Comparison of ENCODE assay signal across 25 cellular contexts in genomic region chr12:121217761-121218160, GRCh38. TPM values are rescaled to one million over a fixed set of nuclear protein-coding genes. Genes with fewer than 3 reads are reported as not detected.
DNase-seq lines count a peak whose midpoint lies in the region; FAIRE-seq and TF ChIP-seq lines count a peak whose summit lies in the region.
"Had no signal": no experiment of that assay in that cellular context is flagged by ENCODE, and none has a peak within 500 bp of the region (broad histone marks: within the 10 kb centered on the region; RNA-seq: fewer than 3 reads in every experiment).

No MANE protein-coding gene starts in this region.

- H3K4me1 ChIP-seq in Caco-2, result peaks cover 34% of the 10 kb centered on the region
- H3K4me1 ChIP-seq in kidney (ENCODE audit: control insufficient read depth in 1 of 2, insufficient read depth in 1 of 2, low read depth in 1 of 2, low read length in 2 of 2), result peaks cover 6 to 21% of the 10 kb centered on the region in 2 donors
- peaks cover 0 to 10% (median 5%) of the 10 kb centered on the region in 4 donors for H3K4me1 ChIP-seq in tibial artery
- no peaks in the 10 kb centered on the region for H3K4me1 ChIP-seq in prostate gland (replicated peaks)

- CTCF ChIA-PET in Caco-2 (lab: Charles Lee), result interaction anchor here (0.7 to 1.1 kb wide), 2 partner anchors 9 to 1185 kb away, joined by 3 read pairs; no protein-coding TSS in a partner anchor

- POLR2A ChIA-PET in Caco-2 (lab: Charles Lee), result interaction anchor here (0.5 to 1.0 kb wide), 4 partner anchors 9 to 69 kb away, joined by 3 to 8 read pairs (median 4); no protein-coding TSS in a partner anchor

- H3K36me3 ChIP-seq in Caco-2 (ENCODE audit: control insufficient read depth, insufficient read depth, low read length) (peaks cover 2% of the 10 kb centered on the region; the same call in 1 of the 2 replicates), kidney (ENCODE audit: control insufficient read depth in 1 of 2, insufficient read depth in 2 of 2, low read length in 2 of 2) (peaks cover 0 to 5% of the 10 kb centered on the region in 2 donors), tibial artery (peaks cover 0 to 40% (median 9%) of the 10 kb centered on the region in 3 donors), prostate gland (no peaks in the 10 kb centered on the region)
- H3K36me3 ChIP-seq: vagina had no signal

- TF ChIP-seq CTCF in Caco-2 (IDR thresholded peaks at IDR 0.05; ENCODE audit: insufficient read depth in 1 of 2, low read depth in 1 of 2, low read length in 1 of 2, severe bottlenecking in 1 of 2, unreplicated experiment in 1 of 2) (no peak), kidney (IDR thresholded peaks at IDR 0.05; ENCODE audit: borderline replicate concordance, extremely low read depth, insufficient read depth) (no peak), progenitor cell of endocrine pancreas (IDR thresholded peaks at IDR 0.05; ENCODE audit: unreplicated experiment) (no peak), tibial artery (IDR thresholded peaks at IDR 0.05) (no peak), prostate gland (IDR thresholded peaks at IDR 0.05) (no peak)

- TF ChIP-seq POLR2A in prostate gland (IDR thresholded peaks at IDR 0.05), result no peak

- H3K4me3 ChIP-seq in Caco-2 (ENCODE audit: low read depth, low read length) (no peak overlapping the region), kidney (ENCODE audit: low read length in 2 of 2) (peak overlapping the region in 1 of 2 donors; percentile 10), tibial artery (no peak overlapping the region), prostate gland (no peak overlapping the region)
- H3K4me3 ChIP-seq: PC-9, SJSA1, vagina had no signal

- H3K4me1 Mint-ChIP-seq in Caco-2 (ENCODE audit: low read depth, unreplicated experiment) (peaks cover 15% of the 10 kb centered on the region), progenitor cell of endocrine pancreas (ENCODE audit: low read depth) (peaks cover 19% of the 10 kb centered on the region)

- H3K27me3 Mint-ChIP-seq in Caco-2 (ENCODE audit: insufficient read depth, unreplicated experiment), result no peaks in the 10 kb centered on the region
- H3K27me3 Mint-ChIP-seq in progenitor cell of endocrine pancreas, result no peaks in the 10 kb centered on the region
- H3K27me3 Mint-ChIP-seq: activated CD4-positive, alpha-beta T cell treated with anti-CD3 and anti-CD28 coated beads, Interleukin-2, amount 10 ng/mL, durations not matched to agents 24 days and 14 days; T-helper 17 cell had no signal

- peak overlapping the region; percentile 74 for H3K27ac Mint-ChIP-seq in Caco-2 (ENCODE audit: unreplicated experiment)
- peak overlapping the region; percentile 84 for H3K27ac Mint-ChIP-seq in progenitor cell of endocrine pancreas
- H3K27ac Mint-ChIP-seq: activated CD4-positive, alpha-beta T cell treated with anti-CD3 and anti-CD28 coated beads, Interleukin-2, amount 10 ng/mL, durations not matched to agents 24 days and 14 days; natural killer cell; T-helper 17 cell had no signal

- H3K4me3 Mint-ChIP-seq in Caco-2 (ENCODE audit: unreplicated experiment) (no peak overlapping the region), progenitor cell of endocrine pancreas (ENCODE audit: low read depth) (no peak overlapping the region)
- H3K4me3 Mint-ChIP-seq: activated CD4-positive, alpha-beta T cell treated with anti-CD3 and anti-CD28 coated beads, Interleukin-2, amount 10 ng/mL, durations not matched to agents 24 days and 14 days; CD8-positive, alpha-beta T cell; natural killer cell had no signal

- FAIRE-seq in kidney (lab: Jason Lieb, UNC), result no peak
- FAIRE-seq: endothelial cell of umbilical vein, GM12892 had no signal

- intact Hi-C loops in Caco-2 (cut with micrococcal nuclease; ENCODE audit: unreplicated experiment), result loop anchor here (1.0 kb wide), 1 partner anchor 10 kb away; no protein-coding TSS in a partner anchor
- intact Hi-C loops in kidney (cut with DNase I), result no loop called here
- intact Hi-C loops in tibial artery (cut with DNase I; ENCODE audit: low total_unique reads), result no loop called here
- intact Hi-C loops in prostate gland (cut with DNase I), result no loop called here

- H3K9me3 ChIP-seq in Caco-2 (no peaks in the 10 kb centered on the region), kidney (ENCODE audit: control insufficient read depth in 1 of 2, low read length in 2 of 2) (no peaks in the 10 kb centered on the region), tibial artery (no peaks in the 10 kb centered on the region), prostate gland (no peaks in the 10 kb centered on the region)
- H3K9me3 ChIP-seq: SJSA1, vagina had no signal

- BruUV-seq in Caco-2 (replicated peaks; lab: Mats Ljungman, UMichigan), result no TSS peak

- WGBS in prostate gland, result 83% methylated on average over 5 of the region's 5 CpGs

- H3K9me3 Mint-ChIP-seq in Caco-2 (ENCODE audit: unreplicated experiment), result no peaks in the 10 kb centered on the region
- H3K9me3 Mint-ChIP-seq in progenitor cell of endocrine pancreas (ENCODE audit: low read depth), result no peaks in the 10 kb centered on the region
- H3K9me3 Mint-ChIP-seq: activated CD4-positive, alpha-beta T cell treated with anti-CD3 and anti-CD28 coated beads, Interleukin-2, amount 10 ng/mL, durations not matched to agents 24 days and 14 days; CD8-positive, alpha-beta T cell; natural killer cell had no signal

- DNase-seq in Caco-2 (peak in 1 of 2 experiments; percentile 40), HuH-7 (ENCODE audit: low spot score) (peak; percentile 66), kidney (no peak), progenitor cell of endocrine pancreas (ENCODE audit: low spot score, unreplicated experiment) (no peak), tibial artery (no peak), prostate gland (ENCODE audit: low spot score) (no peak), NCI-H1694 (lab: John Stamatoyannopoulos, UW) (no peak)
- DNase-seq: activated CD4-positive, alpha-beta T cell treated with anti-CD3 and anti-CD28 coated beads, Interleukin-2, amount 10 ng/mL, durations not matched to agents 24 days and 14 days; activated CD8-positive, alpha-beta memory T cell treated with anti-CD3 and anti-CD28 coated beads, Interleukin-2, amount 50 U/mL, for 48 hours; activated effector memory CD4-positive, alpha-beta T cell treated with Interleukin-2 at 50 U/mL for 16 hours; amniotic stem cell; CD8-positive, alpha-beta T cell; dermis blood vessel endothelial cell; DND-41; glutamatergic neuron; mesendoderm; natural killer cell; NCI-H1105; NCI-H2081; PC-9; T-helper 17 cell had no signal

- H3K9ac ChIP-seq in kidney (ENCODE audit: low read length in 2 of 2), result no peak overlapping the region

- H3K27ac ChIP-seq in kidney (ENCODE audit: low read depth in 2 of 2, low read length in 2 of 2) (peak overlapping the region; percentile 37 to 69), tibial artery (no peak overlapping the region), prostate gland (no peak overlapping the region)
- H3K27ac ChIP-seq: PC-9, SJSA1, vagina had no signal

- H3K27me3 ChIP-seq in Caco-2 (replicated peaks; ENCODE audit: control insufficient read depth, insufficient read depth, low read length), result no peaks in the 10 kb centered on the region
- H3K27me3 ChIP-seq in tibial artery, result no peaks in the 10 kb centered on the region
- H3K27me3 ChIP-seq in prostate gland (replicated peaks; ENCODE audit: insufficient read depth), result no peaks in the 10 kb centered on the region
- H3K27me3 ChIP-seq: SJSA1, vagina had no signal

- H3K36me3 Mint-ChIP-seq in Caco-2 (ENCODE audit: insufficient read depth, unreplicated experiment), result peaks cover 43% of the 10 kb centered on the region
- peaks cover 23% of the 10 kb centered on the region for H3K36me3 Mint-ChIP-seq in progenitor cell of endocrine pancreas (ENCODE audit: insufficient read depth)
- H3K36me3 Mint-ChIP-seq: natural killer cell had no signal

RNA-seq across cellular contexts. Expression of gene P2RX4, which starts 7.8 kb away (rescaled TPM):
- total RNA-seq in Caco-2 (2022), result 40.4 and 44.7 TPM in 2 replicates
- 36.2 TPM for total RNA-seq in kidney
- 28.8 TPM for polyA plus RNA-seq in kidney (ENCODE audit: insufficient read depth, low read depth, low replicate concordance)
- 23.9 and 28.3 TPM in 2 replicates for total RNA-seq in progenitor cell of endocrine pancreas
- total RNA-seq in prostate gland, result 100 to 1,000 TPM in 1 of 2 donors, 10 to 100 TPM in 1; 63.2 to 103 TPM

Comparison
In these comparisons a context has a peak if more than half of its experiments do, and no peak if none do; other contexts are left out.
1. H3K27ac ChIP-seq: peak in kidney (2 of 2); none in tibial artery (0 of 2) and prostate gland (0 of 2).